ENCODE assay signal across 8 cellular contexts in the genomic region with DNA sequence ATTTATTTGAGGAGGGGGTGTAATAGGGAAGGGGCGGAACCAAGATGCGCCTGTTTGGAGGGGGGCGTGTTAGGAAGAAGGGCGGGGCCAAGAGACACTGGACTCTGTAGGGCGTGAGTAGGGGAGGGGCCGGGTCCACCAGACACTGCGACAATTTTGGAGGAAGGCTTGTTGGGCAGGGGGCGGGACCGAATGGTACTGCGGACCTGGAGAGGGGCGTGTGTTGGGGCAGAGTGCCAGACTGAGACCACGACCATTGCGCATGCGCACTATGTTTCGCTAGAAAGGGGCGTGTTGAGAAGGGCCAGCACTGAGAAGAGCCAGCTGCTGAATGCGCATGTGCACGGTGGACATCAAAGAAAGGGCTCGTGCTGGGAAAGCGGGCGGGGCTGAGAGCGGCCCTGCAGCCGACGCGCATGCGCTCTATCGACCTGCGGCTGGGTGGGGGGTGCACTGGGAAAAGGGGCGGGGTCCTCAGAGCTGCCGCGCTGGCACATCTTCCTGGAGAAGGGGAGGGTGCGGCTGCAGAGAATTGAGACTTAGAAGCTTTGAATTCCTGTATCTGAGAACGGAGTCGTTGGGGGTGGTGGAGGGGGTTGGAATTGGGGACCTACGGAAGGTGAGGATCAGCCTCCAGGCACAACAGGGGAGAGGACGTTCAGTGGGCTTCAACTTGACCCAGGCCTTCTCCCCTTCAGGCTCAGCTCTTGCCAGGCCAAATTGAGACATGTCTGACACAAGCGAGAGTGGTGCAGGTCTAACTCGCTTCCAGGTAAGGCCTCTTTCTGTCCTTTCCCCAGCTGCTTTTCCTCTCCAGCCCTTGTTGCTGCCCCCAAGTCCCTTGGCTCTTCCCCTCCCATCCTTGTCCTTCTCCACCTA. TPM values are rescaled to one million over a fixed set of nuclear protein-coding genes. Genes with fewer than 3 reads are reported as not detected.
A peak's percentile ranks its signal among the peaks of the same experiment; 100 is the strongest.
DNase-seq lines count a peak whose midpoint lies in the region; ATAC-seq and TF ChIP-seq lines count a peak whose summit lies in the region.

No MANE protein-coding gene starts in this region.

- H3K27me3 ChIP-seq in heart left ventricle (no peaks in the 10 kb centered on the region), trophoblast cell (ENCODE audit: insufficient read depth, low read length) (no peaks in the 10 kb centered on the region), transverse colon (no peaks in the 10 kb centered on the region)

- no peak overlapping the region for H2BK12ac ChIP-seq in trophoblast cell (ENCODE audit: low read length)

- TF ChIP-seq POLR2A in heart left ventricle (IDR thresholded peaks at IDR 0.05): no peak
- TF ChIP-seq POLR2A in transverse colon (IDR thresholded peaks at IDR 0.05): no peak

- peak overlapping the region; percentile 81 for H3K4me2 ChIP-seq in trophoblast cell (ENCODE audit: low read length)

- in situ Hi-C loops in transverse colon (cut with MboI; ENCODE audit: low pct_ligation_motif_present in 1 of 4, low pct_unique_long_range_greater_than_20kb in 1 of 4, low sequenced_read_pairs in 3 of 4): loop anchor here in 2 of 4 donors (25.0 kb wide), 2 partner anchors 172 to 372 kb away; a partner anchor contains a TSS

- peaks cover 14% of the 10 kb centered on the region for H3K79me2 ChIP-seq in trophoblast cell (ENCODE audit: control insufficient read depth, insufficient read depth, low read length, poor library complexity)

- peaks cover 13% of the 10 kb centered on the region for H3K79me1 ChIP-seq in trophoblast cell (ENCODE audit: low read length)

- peaks cover 0 to 18% (median 7%) of the 10 kb centered on the region in 12 donors for H3K4me1 ChIP-seq in heart left ventricle
- H3K4me1 ChIP-seq in trophoblast cell (ENCODE audit: control insufficient read depth in 1 of 2, insufficient read depth in 2 of 2, low read length in 2 of 2): peaks cover 0 to 4% of the 10 kb centered on the region in 2 experiments
- H3K4me1 ChIP-seq in transverse colon: peaks cover 3 to 12% (median 8%) of the 10 kb centered on the region in 4 donors

- ATAC-seq in HG02840 (IDR thresholded peaks at IDR 0.05; ENCODE audit: low FRiP score, unreplicated experiment) (peak; percentile 86), heart left ventricle (peak; percentile 88 to 93 (median 90))

- H2BK5ac ChIP-seq in trophoblast cell (ENCODE audit: low read depth, low read length, poor library complexity): peak overlapping the region; percentile 83

- peak overlapping the region; percentile 62 for H2BK120ac ChIP-seq in trophoblast cell (ENCODE audit: insufficient read depth, low read length, poor library complexity)

- peak overlapping the region; percentile 98 for H4K91ac ChIP-seq in trophoblast cell (ENCODE audit: low read depth, low read length)

- H4K8ac ChIP-seq in trophoblast cell (ENCODE audit: low read depth, low read length): peak overlapping the region; percentile 83

- H3K9me3 ChIP-seq in heart left ventricle (no peaks in the 10 kb centered on the region), trophoblast cell (ENCODE audit: insufficient read depth, low read depth, low read length) (no peaks in the 10 kb centered on the region), transverse colon (no peaks in the 10 kb centered on the region)

- peak; percentile 97 for DNase-seq in GM12865 (ENCODE audit: low read depth)
- peak; percentile 99 for DNase-seq in NCI-H1436 (lab: John Stamatoyannopoulos, UW)
- DNase-seq in T follicular helper cell (ENCODE audit: low read depth): peak; percentile 80
- DNase-seq in amniotic epithelial cell (ENCODE audit: low read depth): peak; percentile 87
- peak; percentile 92 to 96 (median 94) for DNase-seq in heart left ventricle
- peak; percentile 95 to 97 for DNase-seq in trophoblast cell
- peak; percentile 94 for DNase-seq in transverse colon

- intact Hi-C loops in heart left ventricle (cut with DNase I): loop anchor here in 5 of 10 donors (2.0 to 10.0 kb wide), 5 partner anchors 164 to 767 kb away; a partner anchor contains a TSS
- intact Hi-C loops in transverse colon (cut with DNase I; ENCODE audit: low total_unique reads): no loop called here

- peak overlapping the region; percentile 78 to 98 (median 89) for H3K27ac ChIP-seq in heart left ventricle
- peak overlapping the region; percentile 93 for H3K27ac ChIP-seq in trophoblast cell (ENCODE audit: low read depth, low read length)
- peak overlapping the region; percentile 84 to 93 (median 86) for H3K27ac ChIP-seq in transverse colon

- peak overlapping the region; percentile 91 for H3K14ac ChIP-seq in trophoblast cell (ENCODE audit: low read length)

- H2AFZ ChIP-seq in trophoblast cell (ENCODE audit: insufficient read depth, low read length, poor library complexity): no peak overlapping the region

- 2 to 45% (median 21%) methylated on average over 32 to 38 of the region's 38 CpGs for WGBS in heart left ventricle, 4 donors
- no CpG with 5 or more reads among the region's 38 CpGs for WGBS in trophoblast cell (ENCODE audit: extremely low coverage, insufficient coverage, insufficient read length)
- 49% methylated on average over 38 of the region's 38 CpGs; no CpG with 5 or more reads in 1 of the 2 donors for WGBS in transverse colon (ENCODE audit: low coverage in 1 of 2), 2 donors

- H3K18ac ChIP-seq in trophoblast cell (ENCODE audit: low read length): peak overlapping the region; percentile 76

- H2AK5ac ChIP-seq in trophoblast cell (ENCODE audit: low read length): peak overlapping the region; percentile 44

- H3K4me3 ChIP-seq in GM12865 (ENCODE audit: low read depth, low read length): peak overlapping the region; percentile 90
- peak overlapping the region; percentile 46 to 99 (median 71) for H3K4me3 ChIP-seq in heart left ventricle
- H3K4me3 ChIP-seq in trophoblast cell (ENCODE audit: low read depth, low read length): peak overlapping the region; percentile 88
- peak overlapping the region; percentile 54 to 84 (median 78) for H3K4me3 ChIP-seq in transverse colon

- H3K9ac ChIP-seq in trophoblast cell (ENCODE audit: low read length): peak overlapping the region; percentile 54

- H3K36me3 ChIP-seq in heart left ventricle (peaks cover 0 to 45% (median 32%) of the 10 kb centered on the region in 9 donors), trophoblast cell (ENCODE audit: control insufficient read depth in 1 of 2, insufficient read depth in 2 of 2, low read length in 2 of 2) (peaks cover 30 to 45% of the 10 kb centered on the region in 2 experiments), transverse colon (no peaks in the 10 kb centered on the region)

- no peak overlapping the region for H3K23ac ChIP-seq in trophoblast cell (ENCODE audit: low read length)

- peak overlapping the region; percentile 71 for H3K4ac ChIP-seq in trophoblast cell (ENCODE audit: low read depth, low read length)

- H4K12ac ChIP-seq in trophoblast cell (ENCODE audit: low read depth, low read length): peak overlapping the region; percentile 81

- TF ChIP-seq CTCF in GM12865 (IDR thresholded peaks at IDR 0.05; ENCODE audit: insufficient read depth, low read depth, low read length, missing control alignments): no peak
- no peak for TF ChIP-seq CTCF in heart left ventricle (IDR thresholded peaks at IDR 0.05)
- no peak for TF ChIP-seq CTCF in transverse colon (IDR thresholded peaks at IDR 0.05)

- no peak for TF ChIP-seq EP300 in transverse colon (IDR thresholded peaks at IDR 0.05; ENCODE audit: low read depth)

RNA-seq across cellular contexts. Expression of a gene that starts 1.3 kb away (rescaled TPM):
- total RNA-seq in heart left ventricle: 100 to 1,000 TPM in 5 of 9 donors, 10 to 100 TPM in 4; 80.7 to 126 (median 102) TPM
- 10 to 100 TPM; 59.3 to 90.9 TPM for polyA plus RNA-seq in heart left ventricle
- 281 and 288 TPM in 2 replicates for polyA plus RNA-seq in trophoblast cell (2013)
- 100 to 1,000 TPM in 1 of 4 donors, 10 to 100 TPM in 3; 32.9 to 215 (median 67.4) TPM for total RNA-seq in transverse colon

RNA-seq across cellular contexts. Expression of a gene that starts 10.8 kb away (rescaled TPM):
- total RNA-seq in heart left ventricle (not detected), transverse colon (not detected)
- polyA plus RNA-seq in heart left ventricle: not detected
- polyA plus RNA-seq in trophoblast cell (2013): not detected in 2 replicates

Comparison
In these comparisons a context has a peak if more than half of its experiments do, and no peak if none do; other contexts are left out.
1. Peak in every context shown above with its lines: DNase-seq, ATAC-seq, H3K4me3 ChIP-seq and H3K27ac ChIP-seq.